Comparison of ENCODE assay signal across 7 cellular contexts in the genomic region with DNA sequence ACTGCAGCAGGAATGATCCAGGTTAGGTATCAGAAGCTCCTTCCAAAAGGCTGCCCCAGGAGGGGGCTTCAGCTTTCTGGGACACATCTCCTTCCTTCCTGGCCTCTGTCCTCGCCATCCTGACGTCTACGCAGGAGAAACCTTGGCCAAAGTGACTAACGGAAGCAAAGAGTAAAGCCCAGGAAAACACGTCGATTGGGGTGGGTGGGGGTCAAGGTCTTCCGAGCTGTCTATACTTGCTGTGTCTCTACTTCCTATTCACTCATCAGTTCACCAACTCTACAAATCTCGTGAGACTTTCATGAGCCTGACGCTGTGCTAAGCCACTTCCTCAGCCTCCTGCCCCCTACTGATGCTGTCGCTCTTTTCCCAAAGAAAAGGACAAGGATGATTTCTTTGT.
DNase-seq lines count a peak whose midpoint lies in the region; ATAC-seq and TF ChIP-seq lines count a peak whose summit lies in the region.

No MANE protein-coding gene starts in this region.

- no peaks in the 10 kb centered on the region for H3K4me1 ChIP-seq in endodermal cell (ENCODE audit: control insufficient read depth, insufficient read depth, low read length)

- ATAC-seq in GM21717 (IDR thresholded peaks at IDR 0.05; ENCODE audit: unreplicated experiment) = peak; percentile 73
- peak; percentile 53 for ATAC-seq in stimulated activated naive CD8-positive, alpha-beta T cell treated with anti-CD3 and anti-CD28 coated beads, Interleukin-15, Interleukin-2, amounts not matched to agents 100 U/mL and 50 U/mL, for 24 hours

- peak; percentile 40 for DNase-seq in NOMO-1 treated with dmso at 0.1 percent for 144 hours (lab: John Stamatoyannopoulos, UW; ENCODE audit: unreplicated experiment)
- peak; percentile 51 for DNase-seq in endodermal cell
- no peak for DNase-seq in stimulated activated naive CD8-positive, alpha-beta T cell treated with anti-CD3 and anti-CD28 coated beads, Interleukin-15, Interleukin-2, amounts not matched to agents 100 U/mL and 50 U/mL, for 24 hours
- DNase-seq in anterior cingulate cortex (lab: John Stamatoyannopoulos, UW) = no peak
- DNase-seq in dermis blood vessel endothelial cell = no peak
- no peak for DNase-seq in NCI-H524 treated with DMSO at 0.1 percent for 48 hours (lab: John Stamatoyannopoulos, UW)

- no peak overlapping the region for H3K4me3 Mint-ChIP-seq in endodermal cell

- no peak overlapping the region for H3K27ac Mint-ChIP-seq in endodermal cell

- peaks cover 3% of the 10 kb centered on the region for H3K27me3 Mint-ChIP-seq in endodermal cell (ENCODE audit: insufficient read depth)

- no peak overlapping the region for H3K27ac ChIP-seq in endodermal cell (ENCODE audit: low read depth, low read length)

- H3K9me3 ChIP-seq in endodermal cell (ENCODE audit: control insufficient read depth, low read length) = peaks cover 6% of the 10 kb centered on the region

- peaks cover 16% of the 10 kb centered on the region for H3K9me3 Mint-ChIP-seq in endodermal cell

- no peak overlapping the region for H3K4me3 ChIP-seq in endodermal cell (ENCODE audit: low read length)

- H3K36me3 Mint-ChIP-seq in endodermal cell (ENCODE audit: low read depth) = no peaks in the 10 kb centered on the region

- H3K9ac ChIP-seq in endodermal cell (ENCODE audit: extremely low read depth, low read length, poor library complexity, severe bottlenecking) = no peak overlapping the region

- H3K4me1 Mint-ChIP-seq in endodermal cell = peaks cover 3% of the 10 kb centered on the region

- H3K27me3 ChIP-seq in endodermal cell (ENCODE audit: control insufficient read depth, insufficient read depth, low read length, poor library complexity, severe bottlenecking) = no peaks in the 10 kb centered on the region

- TF ChIP-seq CTCF in endodermal cell (conservative IDR thresholded peaks at IDR 0.05) = peak; percentile 22

- no peaks in the 10 kb centered on the region for H3K36me3 ChIP-seq in endodermal cell (ENCODE audit: control insufficient read depth, insufficient read depth, low read length)

- WGBS in endodermal cell (ENCODE audit: insufficient coverage in 1 of 2, insufficient read length in 1 of 2), 2 experiments = 61 to 85% methylated on average over 3 to 10 of the region's 10 CpGs

Comparison
In these comparisons a context has a peak if more than half of its experiments do, and no peak if none do; other contexts are left out.
1. DNase-seq: peak in NOMO-1 treated with dmso at 0.1 percent for 144 hours (single experiment) and endodermal cell (single experiment); none in stimulated activated naive CD8-positive, alpha-beta T cell treated with anti-CD3 and anti-CD28 coated beads, Interleukin-15, Interleukin-2, amounts not matched to agents 100 U/mL and 50 U/mL, for 24 hours (single experiment), anterior cingulate cortex (0 of 58), dermis blood vessel endothelial cell (single experiment) and NCI-H524 treated with DMSO at 0.1 percent for 48 hours (single experiment).